Comparison of ENCODE assay signal across 12 cellular contexts in genomic region chr9:129011170-129011569, GRCh38.
"Had no signal": no experiment of that assay in that cellular context is flagged by ENCODE, and none has a peak within 500 bp of the region (broad histone marks: within the 10 kb centered on the region; RNA-seq: fewer than 3 reads in every experiment).

No MANE protein-coding gene starts in this region.

- H3K27ac Mint-ChIP-seq: activated naive CD4-positive, alpha-beta T cell treated with anti-CD3 and anti-CD28 coated beads, Interleukin-2, amount 50 U/mL, for 24 hours; stimulated activated memory B cell treated with anti-CD40 and anti-IgM and Interleukin-4, amounts not matched to agents 10 μg/mL and 1 μg/mL and 100 μg/mL, for 72 hours; T-helper 2 cell treated with Interferon-gamma antibody and Interleukin-4, amounts not matched to agents 5 μg/mL and 100 μg/mL, for 36 hours had no signal

- DNase-seq: activated CD4-positive, alpha-beta T cell treated with anti-CD3 and anti-CD28 coated beads for 1 hour; activated CD4-positive, alpha-beta T cell treated with anti-CD3 and anti-CD28 coated beads, Interleukin-2, amount 50 U/mL, for 4 hours; activated effector memory CD4-positive, alpha-beta T cell treated with Interleukin-2 at 50 U/mL for 16 hours; activated T-cell treated with anti-CD3 and anti-CD28 coated beads, Interleukin-2, amount 50 U/mL, for 1 hour; mammary epithelial cell; stimulated activated CD4-positive, alpha-beta T cell treated with anti-CD3 and anti-CD28 coated beads, Interleukin-12 subunit alpha, Interleukin-12 subunit beta, amount 100 ng/mL, for 4 hours; stimulated activated CD4-positive, alpha-beta T cell treated with anti-CD3 and anti-CD28 coated beads, Interleukin-2, amount 100 ng/mL, for 24 hours had no signal

- H3K27me3 ChIP-seq: left lung, neutrophil had no signal

- H3K4me3 Mint-ChIP-seq: activated naive CD4-positive, alpha-beta T cell treated with anti-CD3 and anti-CD28 coated beads, Interleukin-2, amount 50 U/mL, for 24 hours; stimulated activated memory B cell treated with anti-CD40 and anti-IgM and Interleukin-4, amounts not matched to agents 10 μg/mL and 1 μg/mL and 100 μg/mL, for 72 hours; T-helper 2 cell treated with Interferon-gamma antibody and Interleukin-4, amounts not matched to agents 5 μg/mL and 100 μg/mL, for 36 hours had no signal

- H3K9me3 Mint-ChIP-seq: activated naive CD4-positive, alpha-beta T cell treated with anti-CD3 and anti-CD28 coated beads, Interleukin-2, amount 50 U/mL, for 24 hours; stimulated activated memory B cell treated with anti-CD40 and anti-IgM and Interleukin-4, amounts not matched to agents 10 μg/mL and 1 μg/mL and 100 μg/mL, for 72 hours; T-helper 2 cell treated with Interferon-gamma antibody and Interleukin-4, amounts not matched to agents 5 μg/mL and 100 μg/mL, for 36 hours had no signal

- H3K27ac ChIP-seq: left lung, neutrophil had no signal

- H3K4me1 Mint-ChIP-seq: activated naive CD4-positive, alpha-beta T cell treated with anti-CD3 and anti-CD28 coated beads, Interleukin-2, amount 50 U/mL, for 24 hours had no signal

- H3K4me3 ChIP-seq: left lung had no signal

- H3K9me3 ChIP-seq: left lung, neutrophil had no signal

- H3K4me1 ChIP-seq: left lung had no signal

- H3K27me3 Mint-ChIP-seq: activated naive CD4-positive, alpha-beta T cell treated with anti-CD3 and anti-CD28 coated beads, Interleukin-2, amount 50 U/mL, for 24 hours; stimulated activated memory B cell treated with anti-CD40 and anti-IgM and Interleukin-4, amounts not matched to agents 10 μg/mL and 1 μg/mL and 100 μg/mL, for 72 hours had no signal
